Comparison of ENCODE assay signal across 8 cellular contexts in the genomic region with DNA sequence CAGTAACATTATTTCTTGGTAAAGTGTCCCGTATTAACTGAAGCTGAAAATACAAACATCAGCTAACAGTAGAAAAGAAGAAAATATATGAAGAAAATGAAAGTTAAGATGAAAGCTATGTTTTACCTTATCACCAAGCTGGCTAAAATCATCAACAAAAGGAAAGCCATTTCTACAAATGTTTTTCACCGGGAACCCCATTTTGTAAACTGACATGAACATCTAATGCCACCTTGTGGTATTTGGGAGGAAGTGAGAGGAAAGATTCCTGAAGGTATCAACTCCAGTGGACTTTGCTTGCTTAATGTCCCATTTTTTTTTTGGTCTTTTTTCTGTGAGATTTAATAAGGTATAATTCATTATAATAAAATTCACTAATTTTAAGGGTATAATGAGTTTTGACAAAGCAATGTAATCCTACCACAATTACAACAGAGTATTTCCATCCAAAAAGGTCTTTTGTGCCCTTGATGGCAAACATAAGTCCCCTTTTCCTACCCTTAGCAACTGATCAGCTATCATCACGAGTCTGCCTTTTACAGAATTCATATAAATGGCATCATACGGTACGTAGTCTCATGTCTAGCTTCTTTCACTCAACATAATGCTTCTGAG. TPM values are rescaled to one million over a fixed set of nuclear protein-coding genes. Genes with fewer than 3 reads are reported as not detected.
DNase-seq lines count a peak whose midpoint lies in the region; ATAC-seq and TF ChIP-seq lines count a peak whose summit lies in the region.

No MANE protein-coding gene starts in this region.

- H3K27me3 Mint-ChIP-seq in activated CD4-positive, alpha-beta T cell treated with anti-CD3 and anti-CD28 coated beads for 36 hours = no peaks in the 10 kb centered on the region

- H3K9me3 ChIP-seq in Loucy (ENCODE audit: insufficient read depth, low read depth, low read length) = no peaks in the 10 kb centered on the region

- peaks cover 13% of the 10 kb centered on the region for H3K4me1 Mint-ChIP-seq in activated CD4-positive, alpha-beta T cell treated with anti-CD3 and anti-CD28 coated beads for 36 hours

- no peak for DNase-seq in activated CD4-positive, alpha-beta T cell treated with anti-CD3 and anti-CD28 coated beads for 36 hours
- no peak for DNase-seq in activated CD4-positive, alpha-beta T cell treated with anti-CD3 and anti-CD28 coated beads, Interleukin-2, amount 50 U/mL, for 4 hours
- peak; percentile 33 for DNase-seq in SKM-1 (lab: John Stamatoyannopoulos, UW; ENCODE audit: unreplicated experiment)
- DNase-seq in fibroblast of peridontal ligament (ENCODE audit: extremely low read depth) = peak; percentile 83
- no peak for DNase-seq in omental fat pad (ENCODE audit: low spot score)
- no peak for DNase-seq in GDM1 (lab: John Stamatoyannopoulos, UW)

- H3K36me3 Mint-ChIP-seq in activated CD4-positive, alpha-beta T cell treated with anti-CD3 and anti-CD28 coated beads for 36 hours (ENCODE audit: low read depth) = peaks cover 37% of the 10 kb centered on the region

- ATAC-seq in activated CD4-positive, alpha-beta T cell treated with anti-CD3 and anti-CD28 coated beads for 36 hours = no peak
- ATAC-seq in omental fat pad (ENCODE audit: low FRiP score) = peak; percentile 59
- ATAC-seq in HG02798 (IDR thresholded peaks at IDR 0.05; ENCODE audit: poor library complexity, unreplicated experiment) = no peak

- intact Hi-C loops in activated CD4-positive, alpha-beta T cell treated with anti-CD3 and anti-CD28 coated beads for 36 hours (cut with DNase I, micrococcal nuclease) = loop anchor here (2.0 kb wide), 2 partner anchors 83 to 95 kb away; no protein-coding TSS in a partner anchor

- H3K79me2 ChIP-seq in Loucy (ENCODE audit: insufficient read depth, low read length) = peaks cover 18% of the 10 kb centered on the region; the same call in 1 of the 2 replicates

- no peaks in the 10 kb centered on the region for H4K20me1 ChIP-seq in Loucy (ENCODE audit: insufficient read depth, low read length, poor library complexity, severe bottlenecking)

- H2AFZ ChIP-seq in Loucy (ENCODE audit: low read length) = no peak overlapping the region

- TF ChIP-seq CTCF in Loucy (conservative IDR thresholded peaks at IDR 0.05; ENCODE audit: low read length) (peak; percentile 89), omental fat pad (IDR thresholded peaks at IDR 0.05) (no peak)

- H3K9ac ChIP-seq in Loucy (ENCODE audit: low read depth, low read length, poor library complexity, severe bottlenecking) = peak overlapping the region; percentile 41

- peak overlapping the region; percentile 67 for H3K4me3 ChIP-seq in Loucy (ENCODE audit: low read length, poor library complexity, severe bottlenecking)

- H3K27ac Mint-ChIP-seq in activated CD4-positive, alpha-beta T cell treated with anti-CD3 and anti-CD28 coated beads for 36 hours = peak overlapping the region; percentile 42

- H3F3A ChIP-seq in Loucy (ENCODE audit: low read depth) = no peaks in the 10 kb centered on the region

- POLR2A ChIA-PET in activated CD4-positive, alpha-beta T cell treated with anti-CD3 and anti-CD28 coated beads for 36 hours (lab: Charles Lee) = interaction anchor here (0.7 kb wide), 2 partner anchors 13 to 94 kb away, joined by 3 read pairs; no protein-coding TSS in a partner anchor

- no peak overlapping the region for H3K4me3 Mint-ChIP-seq in activated CD4-positive, alpha-beta T cell treated with anti-CD3 and anti-CD28 coated beads for 36 hours

- H3K4me1 ChIP-seq in Loucy (ENCODE audit: insufficient read depth, low read length, poor library complexity, severe bottlenecking) = peaks cover 4% of the 10 kb centered on the region

- H3K9me3 Mint-ChIP-seq in activated CD4-positive, alpha-beta T cell treated with anti-CD3 and anti-CD28 coated beads for 36 hours (ENCODE audit: low read depth) = no peaks in the 10 kb centered on the region

- no peaks in the 10 kb centered on the region for H3K9me2 ChIP-seq in Loucy (replicated peaks; ENCODE audit: low read depth, low read length)

- peaks cover 38% of the 10 kb centered on the region; the same call in 1 of the 2 replicates for H3K36me3 ChIP-seq in Loucy (ENCODE audit: insufficient read depth, low read length)

- CTCF ChIA-PET in activated CD4-positive, alpha-beta T cell treated with anti-CD3 and anti-CD28 coated beads for 36 hours (lab: Charles Lee) = interaction anchor here (0.6 to 4.3 kb wide), 11 partner anchors 11 to 1856 kb away, joined by 3 to 22 read pairs (median 3); a partner anchor contains a TSS

- H3K27me3 ChIP-seq in Loucy (ENCODE audit: insufficient read depth, low read length, poor library complexity, severe bottlenecking) = no peaks in the 10 kb centered on the region

- peak overlapping the region; percentile 73 for H3K4me2 ChIP-seq in Loucy (ENCODE audit: low read depth, low read length, poor library complexity, severe bottlenecking)

RNA-seq across cellular contexts. Expression of a gene that starts 7.7 kb away (rescaled TPM):
- 100 to 1,000 TPM; 132 to 149 TPM for total RNA-seq in activated CD4-positive, alpha-beta T cell treated with anti-CD3 and anti-CD28 coated beads for 36 hours
- total RNA-seq in omental fat pad = 100 to 1,000 TPM in 3 of 4 donors, 10 to 100 TPM in 1; 84.2 to 128 (median 117) TPM

RNA-seq across cellular contexts. Expression of a gene that starts 34.4 kb away (rescaled TPM):
- total RNA-seq in activated CD4-positive, alpha-beta T cell treated with anti-CD3 and anti-CD28 coated beads for 36 hours = 10 to 100 TPM; 30.7 to 32.0 TPM
- total RNA-seq in omental fat pad = 10 to 100 TPM; 18.7 to 38.9 (median 32.8) TPM

Comparison
In these comparisons a context has a peak if more than half of its experiments do, and no peak if none do; other contexts are left out.
1. DNase-seq: peak in SKM-1 (single experiment) and fibroblast of peridontal ligament (single experiment); none in activated CD4-positive, alpha-beta T cell treated with anti-CD3 and anti-CD28 coated beads for 36 hours (single experiment), activated CD4-positive, alpha-beta T cell treated with anti-CD3 and anti-CD28 coated beads, Interleukin-2, amount 50 U/mL, for 4 hours (0 of 2), omental fat pad (single experiment) and GDM1 (single experiment).